Comparison of ENCODE assay signal across 10 cellular contexts in genomic region chr10:90779573-90779972, GRCh38.
DNase-seq lines count a peak whose midpoint lies in the region; ATAC-seq and TF ChIP-seq lines count a peak whose summit lies in the region.
"Had no signal": no experiment of that assay in that cellular context is flagged by ENCODE, and none has a peak within 500 bp of the region (broad histone marks: within the 10 kb centered on the region; RNA-seq: fewer than 3 reads in every experiment).

No MANE protein-coding gene starts in this region.

- H2AFZ ChIP-seq in IMR-90 (replicated peaks; ENCODE audit: low read length, poor library complexity), result no peak overlapping the region

- no peaks in the 10 kb centered on the region for H3K9me3 Mint-ChIP-seq in Caco-2 (ENCODE audit: unreplicated experiment)
- H3K9me3 Mint-ChIP-seq in activated CD4-positive, alpha-beta memory T cell treated with anti-CD3 and anti-CD28 coated beads for 36 hours, result no peaks in the 10 kb centered on the region

- no peaks in the 10 kb centered on the region for H3K79me1 ChIP-seq in IMR-90 (ENCODE audit: low read depth in 1 of 2, low read length in 2 of 2)

- H3K27ac ChIP-seq in IMR-90 (ENCODE audit: insufficient read depth, low read length), result no peak overlapping the region
- H3K27ac ChIP-seq in WERI-Rb-1, result no peak overlapping the region
- H3K27ac ChIP-seq: suprapubic skin had no signal

- H2BK120ac ChIP-seq in IMR-90 (ENCODE audit: low read depth, low read length), result no peak overlapping the region

- H3K27ac Mint-ChIP-seq in Caco-2 (ENCODE audit: unreplicated experiment), result no peak overlapping the region
- no peak overlapping the region for H3K27ac Mint-ChIP-seq in activated CD4-positive, alpha-beta memory T cell treated with anti-CD3 and anti-CD28 coated beads for 36 hours

- H3K4me1 ChIP-seq in Caco-2 (no peaks in the 10 kb centered on the region), IMR-90 (ENCODE audit: control insufficient read depth, insufficient read depth, low read length) (no peaks in the 10 kb centered on the region)
- H3K4me1 ChIP-seq: suprapubic skin had no signal

- BruUV-seq in Caco-2 (replicated peaks; lab: Mats Ljungman, UMichigan) (no TSS peak), IMR-90 (replicated peaks; lab: Mats Ljungman, UMichigan) (no TSS peak)

- no peak overlapping the region for H3K4ac ChIP-seq in IMR-90 (ENCODE audit: low read depth, low read length)

- no peak overlapping the region for H3K4me2 ChIP-seq in IMR-90 (ENCODE audit: low read depth, low read length)

- POLR2A ChIA-PET in Caco-2 (lab: Charles Lee), result no interaction called here
- POLR2A ChIA-PET in IMR-90 (lab: Charles Lee; ENCODE audit: unreplicated experiment), result no interaction called here
- POLR2A ChIA-PET in activated CD4-positive, alpha-beta memory T cell treated with anti-CD3 and anti-CD28 coated beads for 36 hours (lab: Charles Lee), result no interaction called here

- in situ Hi-C loops in IMR-90 (cut with MboI; ENCODE audit: low sequenced_read_pairs), result no loop called here

- no peak overlapping the region for H2AK5ac ChIP-seq in IMR-90 (ENCODE audit: low read depth, low read length)

- H3K9me3 ChIP-seq in Caco-2 (no peaks in the 10 kb centered on the region), IMR-90 (ENCODE audit: control insufficient read depth, insufficient read depth, low read length) (no peaks in the 10 kb centered on the region), WERI-Rb-1 (ENCODE audit: severe bottlenecking) (no peaks in the 10 kb centered on the region)
- H3K9me3 ChIP-seq: suprapubic skin had no signal

- H3K4me3 ChIP-seq in Caco-2 (ENCODE audit: low read depth, low read length) (no peak overlapping the region), IMR-90 (ENCODE audit: insufficient read depth, low read depth, low read length) (no peak overlapping the region), WERI-Rb-1 (ENCODE audit: low read depth, low read length) (no peak overlapping the region)
- H3K4me3 ChIP-seq: suprapubic skin had no signal

- H4K20me1 ChIP-seq in IMR-90 (ENCODE audit: insufficient read depth, low read length), result no peaks in the 10 kb centered on the region

- DNase-seq in Caco-2 (peak in 1 of 2 experiments; percentile 9), IMR-90 (peak; percentile 6), WERI-Rb-1 (no peak), iPS-NIHi7 (ENCODE audit: extremely low spot score) (peak; percentile 34), glomerular visceral epithelial cell (ENCODE audit: extremely low spot score) (no peak)
- no peak for DNase-seq in activated CD4-positive, alpha-beta memory T cell treated with anti-CD3 and anti-CD28 coated beads for 36 hours
- no peak for DNase-seq in activated T-cell treated with anti-CD3 and anti-CD28 coated beads, Interleukin-2, amount 50 U/mL, for 1 hour
- DNase-seq: NCI-H2081 had no signal

- H3K27me3 Mint-ChIP-seq in Caco-2 (ENCODE audit: insufficient read depth, unreplicated experiment), result peaks cover 19% of the 10 kb centered on the region
- peaks cover 2% of the 10 kb centered on the region for H3K27me3 Mint-ChIP-seq in activated CD4-positive, alpha-beta memory T cell treated with anti-CD3 and anti-CD28 coated beads for 36 hours

- CTCF ChIA-PET in Caco-2 (lab: Charles Lee), result no interaction called here
- CTCF ChIA-PET in IMR-90 (lab: Yijun Ruan, JAX), result no interaction called here
- CTCF ChIA-PET in activated CD4-positive, alpha-beta memory T cell treated with anti-CD3 and anti-CD28 coated beads for 36 hours (lab: Charles Lee), result no interaction called here

- no peaks in the 10 kb centered on the region for H3K27me3 ChIP-seq in Caco-2 (replicated peaks; ENCODE audit: control insufficient read depth, insufficient read depth, low read length)
- H3K27me3 ChIP-seq in IMR-90 (ENCODE audit: control insufficient read depth, insufficient read depth, low read length), result peaks cover 3% of the 10 kb centered on the region; the same call in 1 of the 2 replicates
- no peaks in the 10 kb centered on the region for H3K27me3 ChIP-seq in WERI-Rb-1 (ENCODE audit: insufficient read depth, low read depth, severe bottlenecking)
- H3K27me3 ChIP-seq: suprapubic skin had no signal

- H3K9me1 ChIP-seq in IMR-90 (ENCODE audit: insufficient read depth, low read length), result no peaks in the 10 kb centered on the region

- H3K23ac ChIP-seq in IMR-90 (ENCODE audit: low read depth, low read length), result no peak overlapping the region

- no peak overlapping the region for H4K8ac ChIP-seq in IMR-90 (ENCODE audit: low read depth in 2 of 2, low read length in 2 of 2)

- no peak for TF ChIP-seq RAD21 in IMR-90 (IDR thresholded peaks at IDR 0.05; ENCODE audit: low read length)

- no peak for TF ChIP-seq POLR2A in IMR-90 (IDR thresholded peaks at IDR 0.05; ENCODE audit: low read depth, low read length)

- H3K14ac ChIP-seq in IMR-90 (replicated peaks; ENCODE audit: low read depth, low read length), result no peak overlapping the region

- H2AK9ac ChIP-seq in IMR-90 (replicated peaks; ENCODE audit: low read depth, low read length, poor library complexity), result peak overlapping the region; percentile 3

- no peak overlapping the region for H3K4me3 Mint-ChIP-seq in Caco-2 (ENCODE audit: unreplicated experiment)
- H3K4me3 Mint-ChIP-seq in activated CD4-positive, alpha-beta memory T cell treated with anti-CD3 and anti-CD28 coated beads for 36 hours, result no peak overlapping the region

- dilution Hi-C loops in IMR-90 (cut with HindIII; ENCODE audit: low sequenced_read_pairs, unreplicated experiment), result no loop called here

- no peak overlapping the region for H2BK5ac ChIP-seq in IMR-90 (ENCODE audit: low read depth, low read length, poor library complexity, severe bottlenecking)

- WGBS in IMR-90 (ENCODE audit: extremely low coverage in 2 of 2, insufficient read length in 1 of 2), 2 experiments, result no CpG with 5 or more reads among the region's 2 CpGs

- ATAC-seq in IMR-90 (ENCODE audit: low read depth) (no peak), HG03108 (IDR thresholded peaks at IDR 0.05; ENCODE audit: unreplicated experiment) (no peak)

- H2BK20ac ChIP-seq in IMR-90 (ENCODE audit: low read depth, low read length), result no peak overlapping the region

- H3K36me3 ChIP-seq in Caco-2 (ENCODE audit: control insufficient read depth, insufficient read depth, low read length), result no peaks in the 10 kb centered on the region
- H3K36me3 ChIP-seq in IMR-90 (ENCODE audit: control insufficient read depth, insufficient read depth, low read length), result no peaks in the 10 kb centered on the region
- H3K36me3 ChIP-seq in WERI-Rb-1, result no peaks in the 10 kb centered on the region
- H3K36me3 ChIP-seq: suprapubic skin had no signal

- H2BK15ac ChIP-seq in IMR-90 (ENCODE audit: low read depth, low read length), result no peak overlapping the region

- H3K36me3 Mint-ChIP-seq in Caco-2 (ENCODE audit: insufficient read depth, unreplicated experiment), result no peaks in the 10 kb centered on the region
- no peaks in the 10 kb centered on the region for H3K36me3 Mint-ChIP-seq in activated CD4-positive, alpha-beta memory T cell treated with anti-CD3 and anti-CD28 coated beads for 36 hours

- H3K9ac ChIP-seq in IMR-90 (ENCODE audit: low read depth, low read length), result no peak overlapping the region

- intact Hi-C loops in Caco-2 (cut with micrococcal nuclease; ENCODE audit: unreplicated experiment) (no loop called here), IMR-90 (cut with micrococcal nuclease) (no loop called here)
- intact Hi-C loops in activated CD4-positive, alpha-beta memory T cell treated with anti-CD3 and anti-CD28 coated beads for 36 hours (cut with micrococcal nuclease), result no loop called here

- H4K91ac ChIP-seq in IMR-90 (ENCODE audit: insufficient read depth, low read depth, low read length), result no peak overlapping the region

- H4K5ac ChIP-seq in IMR-90 (ENCODE audit: low read depth, low read length), result no peak overlapping the region

- TF ChIP-seq CTCF in Caco-2 (IDR thresholded peaks at IDR 0.05; ENCODE audit: insufficient read depth in 1 of 2, low read depth in 1 of 2, low read length in 1 of 2, severe bottlenecking in 1 of 2, unreplicated experiment in 1 of 2) (peak; percentile 10 to 23), IMR-90 (conservative IDR thresholded peaks at IDR 0.05; ENCODE audit: low read depth, low read length) (peak; percentile 21; the same call in 1 of the 2 replicates), WERI-Rb-1 (IDR thresholded peaks at IDR 0.05; ENCODE audit: low read depth, low read length) (peak; percentile 36; the same call in 1 of the 2 replicates)

- no peak overlapping the region for H3K56ac ChIP-seq in IMR-90 (ENCODE audit: extremely low read depth, insufficient read depth, low read length)

- no peaks in the 10 kb centered on the region for H3K4me1 Mint-ChIP-seq in Caco-2 (ENCODE audit: low read depth, unreplicated experiment)
- H3K4me1 Mint-ChIP-seq in activated CD4-positive, alpha-beta memory T cell treated with anti-CD3 and anti-CD28 coated beads for 36 hours (ENCODE audit: low read depth), result no peaks in the 10 kb centered on the region

- no peak overlapping the region for H3K18ac ChIP-seq in IMR-90 (ENCODE audit: low read depth, low read length)

TF ChIP-seq in IMR-90, 13 proteins besides CTCF, POLR2A, EP300 and RAD21 (continues in another document):
- TF ChIP-seq MAFK (IDR thresholded peaks at IDR 0.05; ENCODE audit: low read depth, low read length), result no peak
- TF ChIP-seq USF2 (IDR thresholded peaks at IDR 0.05; ENCODE audit: low read depth, low read length), result peak; percentile 48; the same call in 1 of the 2 replicates
- TF ChIP-seq MAZ (IDR thresholded peaks at IDR 0.05; ENCODE audit: borderline replicate concordance, low read depth, low read length), result no peak
- TF ChIP-seq RFX5 (IDR thresholded peaks at IDR 0.05; ENCODE audit: low read depth, low read length), result no peak
- 0 out of 2 replicates have a peak, but pooled peaks have one; percentile 10 for TF ChIP-seq SMC3 (IDR thresholded peaks at IDR 0.05; ENCODE audit: low read depth, low read length)
- TF ChIP-seq ELK1 (IDR thresholded peaks at IDR 0.05; ENCODE audit: borderline replicate concordance, low read depth, low read length), result no peak
- TF ChIP-seq NFE2L2 (IDR thresholded peaks at IDR 0.05; ENCODE audit: low read depth, low read length), result no peak

Comparison
In these comparisons a context has a peak if more than half of its experiments do, and no peak if none do; other contexts are left out.
1. DNase-seq: peak in IMR-90 (single experiment) and iPS-NIHi7 (single experiment); none in WERI-Rb-1 (single experiment), glomerular visceral epithelial cell (single experiment), activated CD4-positive, alpha-beta memory T cell treated with anti-CD3 and anti-CD28 coated beads for 36 hours (single experiment) and activated T-cell treated with anti-CD3 and anti-CD28 coated beads, Interleukin-2, amount 50 U/mL, for 1 hour (single experiment).
2. Peak in every context shown above with its lines, with median percentiles within 50 percentile points of each other: CTCF ChIP-seq.